ENCODE assay signal across 22 cellular contexts in the genomic region with DNA sequence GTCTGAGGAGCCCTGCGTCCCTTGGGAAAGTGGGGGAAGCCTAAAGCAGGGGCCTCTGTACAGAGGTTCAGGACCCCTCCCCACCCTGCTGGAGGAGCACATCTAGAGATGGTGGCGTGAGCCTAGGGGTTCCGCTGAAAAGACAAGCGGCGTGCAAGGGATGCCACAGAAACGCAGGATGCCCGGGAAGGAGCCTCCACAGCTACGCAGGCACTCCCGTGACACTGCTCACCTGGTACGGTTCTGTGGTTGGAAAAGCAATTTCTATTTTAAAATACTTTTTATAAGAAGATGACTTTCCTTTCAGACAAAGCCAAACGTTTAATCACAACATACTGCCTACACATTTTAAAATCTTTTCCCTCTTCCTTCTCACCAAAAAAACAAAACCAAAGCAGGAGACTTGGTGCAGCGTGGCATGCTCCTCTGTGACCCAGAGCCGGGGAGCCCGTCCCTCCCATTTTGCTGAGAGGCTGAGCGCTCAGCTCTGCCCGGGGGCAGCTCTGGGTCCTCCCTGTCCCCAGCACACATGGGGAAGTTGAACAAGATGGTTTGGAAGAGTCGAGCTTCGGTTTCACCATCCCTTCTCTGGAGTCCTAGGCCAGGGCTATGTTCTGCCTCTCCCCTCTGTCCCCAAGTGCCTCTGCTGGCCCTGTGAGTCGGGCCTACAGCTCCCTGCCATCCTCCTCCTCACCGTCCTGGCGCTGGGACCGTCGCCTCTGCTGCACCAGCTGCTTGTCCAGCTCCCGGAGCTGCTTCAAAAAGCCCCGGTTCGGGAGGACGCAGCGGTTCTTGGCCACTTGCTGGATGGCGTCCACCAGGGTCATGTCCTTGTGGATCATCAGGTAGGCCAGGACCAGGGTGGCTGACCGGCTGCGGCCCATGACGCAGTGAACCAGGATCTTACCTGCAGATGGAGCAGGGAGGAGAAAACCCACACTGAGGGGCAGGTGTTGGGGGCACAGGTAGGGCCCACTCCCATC.
DNase-seq lines count a peak whose midpoint lies in the region; ATAC-seq and TF ChIP-seq lines count a peak whose summit lies in the region.
"Had no signal": no experiment of that assay in that cellular context is flagged by ENCODE, and none has a peak within 500 bp of the region (broad histone marks: within the 10 kb centered on the region; RNA-seq: fewer than 3 reads in every experiment).

No MANE protein-coding gene starts in this region.

- TF ChIP-seq POLR2A in spleen (IDR thresholded peaks at IDR 0.05): no peak

- no peak for ATAC-seq in activated T-cell treated with anti-CD3 and anti-CD28 coated beads, Interleukin-2, amount 50 U/mL, for 72 hours (replicated peaks in 1 of 2)
- ATAC-seq in activated T-cell treated with anti-CD3 and anti-CD28 coated beads, Interleukin-2, amount 50 U/mL, for 4 hours: no peak
- no peak for ATAC-seq in left lobe of liver
- no peak for ATAC-seq in stimulated activated naive CD8-positive, alpha-beta T cell treated with anti-CD3 and anti-CD28 coated beads, Interleukin-15, amount 100 ng/mL, for 72 hours
- ATAC-seq: sciatic nerve had no signal

- no peaks in the 10 kb centered on the region for H3K36me3 Mint-ChIP-seq in activated T-cell treated with anti-CD3 and anti-CD28 coated beads, Interleukin-2, amount 50 U/mL, for 72 hours (ENCODE audit: insufficient read depth in 2 of 2)
- H3K36me3 Mint-ChIP-seq in activated T-cell treated with anti-CD3 and anti-CD28 coated beads, Interleukin-2, amount 50 U/mL, for 4 hours (ENCODE audit: insufficient read depth): no peaks in the 10 kb centered on the region
- peaks cover 10% of the 10 kb centered on the region for H3K36me3 Mint-ChIP-seq in activated T-helper 1 cell treated with anti-CD3 and anti-CD28 coated beads, Interleukin-12 subunit alpha, Interleukin-12 subunit beta, Interleukin-2, Interleukin-4 antibody, amounts not matched to agents 30 ng/mL and 10 ng/mL and 1 ng/mL, durations not matched to agents 14 hours and 24 hours and 36 hours (ENCODE audit: low read depth)
- H3K36me3 Mint-ChIP-seq: natural killer cell had no signal

- no peaks in the 10 kb centered on the region for H3K9me3 ChIP-seq in spleen
- H3K9me3 ChIP-seq: ovary, suprapubic skin had no signal

- peaks cover 79% of the 10 kb centered on the region for H3K4me1 Mint-ChIP-seq in activated T-cell treated with anti-CD3 and anti-CD28 coated beads, Interleukin-2, amount 50 U/mL, for 72 hours (ENCODE audit: low read depth)
- peaks cover 49% of the 10 kb centered on the region for H3K4me1 Mint-ChIP-seq in activated T-cell treated with anti-CD3 and anti-CD28 coated beads, Interleukin-2, amount 50 U/mL, for 4 hours (ENCODE audit: low read depth)
- peaks cover 61% of the 10 kb centered on the region for H3K4me1 Mint-ChIP-seq in activated T-helper 1 cell treated with anti-CD3 and anti-CD28 coated beads, Interleukin-12 subunit alpha, Interleukin-12 subunit beta, Interleukin-2, Interleukin-4 antibody, amounts not matched to agents 30 ng/mL and 10 ng/mL and 1 ng/mL, durations not matched to agents 14 hours and 24 hours and 36 hours (ENCODE audit: low read depth)
- peaks cover 76% of the 10 kb centered on the region for H3K4me1 Mint-ChIP-seq in stimulated activated naive CD8-positive, alpha-beta T cell treated with anti-CD3 and anti-CD28 coated beads, Interleukin-15, amount 100 ng/mL, for 72 hours

- intact Hi-C loops in activated T-helper 1 cell treated with anti-CD3 and anti-CD28 coated beads, Interleukin-12 subunit alpha, Interleukin-12 subunit beta, Interleukin-2, Interleukin-4 antibody, amounts not matched to agents 30 ng/mL and 10 ng/mL and 1 ng/mL, durations not matched to agents 14 hours and 24 hours and 36 hours (cut with micrococcal nuclease): no loop called here
- intact Hi-C loops in spleen (cut with DNase I; ENCODE audit: low total_unique reads): no loop called here

- H3K27ac ChIP-seq in spleen: no peak overlapping the region
- H3K27ac ChIP-seq: C4-2B, ovary, suprapubic skin had no signal

- H3K36me3 ChIP-seq in spleen: peaks cover 0 to 2% (median 0%) of the 10 kb centered on the region in 6 donors
- H3K36me3 ChIP-seq: ovary, suprapubic skin had no signal

- H3K9me3 Mint-ChIP-seq in activated T-cell treated with anti-CD3 and anti-CD28 coated beads, Interleukin-2, amount 50 U/mL, for 72 hours: no peaks in the 10 kb centered on the region
- no peaks in the 10 kb centered on the region for H3K9me3 Mint-ChIP-seq in activated T-cell treated with anti-CD3 and anti-CD28 coated beads, Interleukin-2, amount 50 U/mL, for 4 hours
- H3K9me3 Mint-ChIP-seq in activated T-helper 1 cell treated with anti-CD3 and anti-CD28 coated beads, Interleukin-12 subunit alpha, Interleukin-12 subunit beta, Interleukin-2, Interleukin-4 antibody, amounts not matched to agents 30 ng/mL and 10 ng/mL and 1 ng/mL, durations not matched to agents 14 hours and 24 hours and 36 hours: peaks cover 16% of the 10 kb centered on the region
- H3K9me3 Mint-ChIP-seq in stimulated activated naive CD8-positive, alpha-beta T cell treated with anti-CD3 and anti-CD28 coated beads, Interleukin-15, amount 100 ng/mL, for 72 hours: peaks cover 0 to 16% of the 10 kb centered on the region in 2 donors
- H3K9me3 Mint-ChIP-seq: IgD-negative memory B cell, natural killer cell had no signal

- peak overlapping the region; percentile 17 to 60 for H3K4me3 Mint-ChIP-seq in activated T-cell treated with anti-CD3 and anti-CD28 coated beads, Interleukin-2, amount 50 U/mL, for 72 hours
- H3K4me3 Mint-ChIP-seq in activated T-cell treated with anti-CD3 and anti-CD28 coated beads, Interleukin-2, amount 50 U/mL, for 4 hours: no peak overlapping the region
- H3K4me3 Mint-ChIP-seq in activated T-helper 1 cell treated with anti-CD3 and anti-CD28 coated beads, Interleukin-12 subunit alpha, Interleukin-12 subunit beta, Interleukin-2, Interleukin-4 antibody, amounts not matched to agents 30 ng/mL and 10 ng/mL and 1 ng/mL, durations not matched to agents 14 hours and 24 hours and 36 hours: no peak overlapping the region
- H3K4me3 Mint-ChIP-seq in stimulated activated naive CD8-positive, alpha-beta T cell treated with anti-CD3 and anti-CD28 coated beads, Interleukin-15, amount 100 ng/mL, for 72 hours: peak overlapping the region; percentile 14 to 73
- H3K4me3 Mint-ChIP-seq: natural killer cell had no signal

- no peaks in the 10 kb centered on the region for H3K27me3 Mint-ChIP-seq in activated T-cell treated with anti-CD3 and anti-CD28 coated beads, Interleukin-2, amount 50 U/mL, for 72 hours (ENCODE audit: low read depth)
- no peaks in the 10 kb centered on the region for H3K27me3 Mint-ChIP-seq in activated T-cell treated with anti-CD3 and anti-CD28 coated beads, Interleukin-2, amount 50 U/mL, for 4 hours (ENCODE audit: low read depth)
- no peaks in the 10 kb centered on the region for H3K27me3 Mint-ChIP-seq in activated T-helper 1 cell treated with anti-CD3 and anti-CD28 coated beads, Interleukin-12 subunit alpha, Interleukin-12 subunit beta, Interleukin-2, Interleukin-4 antibody, amounts not matched to agents 30 ng/mL and 10 ng/mL and 1 ng/mL, durations not matched to agents 14 hours and 24 hours and 36 hours (ENCODE audit: insufficient read depth)
- H3K27me3 Mint-ChIP-seq in stimulated activated naive CD8-positive, alpha-beta T cell treated with anti-CD3 and anti-CD28 coated beads, Interleukin-15, amount 100 ng/mL, for 72 hours: no peaks in the 10 kb centered on the region
- H3K27me3 Mint-ChIP-seq: IgD-negative memory B cell had no signal

- H3K4me3 ChIP-seq in spleen: no peak overlapping the region
- H3K4me3 ChIP-seq: ovary, suprapubic skin had no signal

- H3K27me3 ChIP-seq in spleen (replicated peaks in 1 of 7): no peaks in the 10 kb centered on the region
- H3K27me3 ChIP-seq: ovary, suprapubic skin had no signal

- DNase-seq in activated T-cell treated with anti-CD3 and anti-CD28 coated beads, Interleukin-2, amount 50 U/mL, for 72 hours: no peak
- no peak for DNase-seq in activated T-cell treated with anti-CD3 and anti-CD28 coated beads, Interleukin-2, amount 50 U/mL, for 4 hours
- DNase-seq in activated T-helper 1 cell treated with anti-CD3 and anti-CD28 coated beads, Interleukin-12 subunit alpha, Interleukin-12 subunit beta, Interleukin-2, Interleukin-4 antibody, amounts not matched to agents 30 ng/mL and 10 ng/mL and 1 ng/mL, durations not matched to agents 14 hours and 24 hours and 36 hours (ENCODE audit: low spot score): no peak
- peak; percentile 39 for DNase-seq in left lobe of liver (ENCODE audit: low spot score)
- no peak for DNase-seq in stimulated activated naive CD8-positive, alpha-beta T cell treated with anti-CD3 and anti-CD28 coated beads, Interleukin-15, amount 100 ng/mL, for 72 hours
- DNase-seq in spleen: no peak
- no peak for DNase-seq in superior temporal gyrus (ENCODE audit: extremely low spot score)
- DNase-seq in GOT3 (lab: John Stamatoyannopoulos, UW): no peak
- DNase-seq: ACHN; activated CD4-positive, CD25-positive, alpha-beta regulatory T cell treated with anti-CD3 and anti-CD28 coated beads, Interleukin-2, amount 50 U/mL, for 72 hours; anterior cingulate cortex; DND-41; natural killer cell; NCI-H1105 treated with DMSO at 0.1 percent for 48 hours; NCI-H2029 treated with DMSO at 0.1 percent for 48 hours; NCI-H748 treated with DMSO at 0.1 percent for 48 hours; RPMI8226 had no signal

- H3K4me1 ChIP-seq in spleen: peaks cover 0 to 5% (median 0%) of the 10 kb centered on the region in 6 donors
- H3K4me1 ChIP-seq: suprapubic skin had no signal

- WGBS in spleen, 5 donors: 89 to 96% (median 91%) methylated on average over 28 to 32 of the region's 32 CpGs

- peak overlapping the region; percentile 29 for H3K27ac Mint-ChIP-seq in activated T-cell treated with anti-CD3 and anti-CD28 coated beads, Interleukin-2, amount 50 U/mL, for 72 hours
- H3K27ac Mint-ChIP-seq in activated T-helper 1 cell treated with anti-CD3 and anti-CD28 coated beads, Interleukin-12 subunit alpha, Interleukin-12 subunit beta, Interleukin-2, Interleukin-4 antibody, amounts not matched to agents 30 ng/mL and 10 ng/mL and 1 ng/mL, durations not matched to agents 14 hours and 24 hours and 36 hours: peak overlapping the region; percentile 65
- H3K27ac Mint-ChIP-seq in stimulated activated naive CD8-positive, alpha-beta T cell treated with anti-CD3 and anti-CD28 coated beads, Interleukin-15, amount 100 ng/mL, for 72 hours: peak overlapping the region; percentile 79 to 92
- H3K27ac Mint-ChIP-seq: IgD-negative memory B cell had no signal

- TF ChIP-seq CTCF in spleen (IDR thresholded peaks at IDR 0.05 in 8 of 11, conservative IDR thresholded peaks at IDR 0.05 in 3 of 11): no peak

Comparison
In these comparisons a context has a peak if more than half of its experiments do, and no peak if none do; other contexts are left out.
1. H3K4me3 Mint-ChIP-seq: peak in activated T-cell treated with anti-CD3 and anti-CD28 coated beads, Interleukin-2, amount 50 U/mL, for 72 hours (2 of 2) and stimulated activated naive CD8-positive, alpha-beta T cell treated with anti-CD3 and anti-CD28 coated beads, Interleukin-15, amount 100 ng/mL, for 72 hours (2 of 2); none in activated T-cell treated with anti-CD3 and anti-CD28 coated beads, Interleukin-2, amount 50 U/mL, for 4 hours (single experiment) and activated T-helper 1 cell treated with anti-CD3 and anti-CD28 coated beads, Interleukin-12 subunit alpha, Interleukin-12 subunit beta, Interleukin-2, Interleukin-4 antibody, amounts not matched to agents 30 ng/mL and 10 ng/mL and 1 ng/mL, durations not matched to agents 14 hours and 24 hours and 36 hours (single experiment).
2. H3K27ac Mint-ChIP-seq: peak in every context shown above with its lines; median percentile 86 in stimulated activated naive CD8-positive, alpha-beta T cell treated with anti-CD3 and anti-CD28 coated beads, Interleukin-15, amount 100 ng/mL, for 72 hours; 65 in activated T-helper 1 cell treated with anti-CD3 and anti-CD28 coated beads, Interleukin-12 subunit alpha, Interleukin-12 subunit beta, Interleukin-2, Interleukin-4 antibody, amounts not matched to agents 30 ng/mL and 10 ng/mL and 1 ng/mL, durations not matched to agents 14 hours and 24 hours and 36 hours; 29 in activated T-cell treated with anti-CD3 and anti-CD28 coated beads, Interleukin-2, amount 50 U/mL, for 72 hours.